1 cellular context compared by ENCODE assay signal in genomic region chr7:128931186-128931798, GRCh38.
TF ChIP-seq lines count a peak whose summit lies in the region.

No MANE protein-coding gene starts in this region.

TF ChIP-seq in H1, 55 proteins besides CTCF, POLR2A, EP300 and RAD21:
- TF ChIP-seq CBX5 (IDR thresholded peaks at IDR 0.05; ENCODE audit: low read depth, low read length) (no peak), SRF (IDR thresholded peaks at IDR 0.05; ENCODE audit: low read depth, low read length) (no peak), SP4 (IDR thresholded peaks at IDR 0.05; ENCODE audit: low read length) (no peak), NRF1 (IDR thresholded peaks at IDR 0.05; ENCODE audit: low read depth, low read length) (no peak), EGR1 (IDR thresholded peaks at IDR 0.05; ENCODE audit: borderline replicate concordance, low read depth, low read length) (no peak), BACH1 (IDR thresholded peaks at IDR 0.05; ENCODE audit: low read length) (no peak), NANOG (IDR thresholded peaks at IDR 0.05; ENCODE audit: insufficient read depth, low read depth, low read length, poor library complexity, severe bottlenecking) (no peak), RNF2 (IDR thresholded peaks at IDR 0.05; ENCODE audit: borderline replicate concordance, low read depth, low read length, missing control alignments, poor library complexity, severe bottlenecking) (no peak), CHD2 (IDR thresholded peaks at IDR 0.05; ENCODE audit: low read length) (no peak), E2F6 (IDR thresholded peaks at IDR 0.05) (no peak), TAF1 (IDR thresholded peaks at IDR 0.05; ENCODE audit: low read depth, low read length) (no peak), KDM1A (IDR thresholded peaks at IDR 0.05; ENCODE audit: borderline replicate concordance, low read length) (no peak), BRCA1 (IDR thresholded peaks at IDR 0.05; ENCODE audit: low read depth, low read length) (no peak)
